ENCODE assay signal across 9 cellular contexts in the genomic region with DNA sequence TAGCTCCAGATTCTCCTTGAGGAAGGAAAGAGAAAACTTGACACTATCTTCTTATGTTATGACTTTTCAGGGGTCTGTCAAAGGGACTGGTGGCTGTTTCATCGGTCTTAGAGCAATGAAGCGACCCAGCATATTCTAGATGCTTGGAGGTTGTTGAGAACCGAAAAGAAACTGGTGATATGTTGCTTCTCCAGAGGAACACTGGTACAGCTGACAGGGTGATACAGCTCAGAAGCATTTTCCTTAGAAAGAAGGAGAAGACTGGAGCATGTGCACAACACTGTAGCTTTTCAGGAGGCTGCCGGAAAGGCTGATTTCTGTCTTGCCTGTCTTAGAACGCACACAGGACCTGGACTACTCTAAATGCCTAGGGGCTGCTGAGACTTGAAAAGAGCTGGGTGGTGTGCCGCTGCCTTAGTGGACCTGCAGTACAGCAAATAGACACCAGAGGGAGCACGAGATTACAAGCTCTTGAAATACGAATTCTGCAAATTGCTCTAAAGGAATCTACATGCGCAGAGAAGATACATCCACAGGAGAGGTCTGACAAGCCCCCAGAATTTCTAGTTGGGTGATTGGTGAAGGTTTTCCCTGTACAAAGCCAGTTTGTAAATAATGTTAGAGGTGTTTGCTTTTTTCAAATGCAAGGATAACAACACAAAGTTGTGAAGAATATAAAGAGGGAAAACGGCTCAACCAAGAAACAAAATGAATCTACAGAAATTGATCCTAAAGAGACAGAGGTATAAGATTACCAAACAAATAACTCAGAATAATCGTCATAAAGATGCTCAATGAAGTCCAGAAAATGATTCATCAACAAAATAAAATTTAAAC.
DNase-seq lines count a peak whose midpoint lies in the region; ATAC-seq, FAIRE-seq and TF ChIP-seq lines count a peak whose summit lies in the region.
"Had no signal": no experiment of that assay in that cellular context is flagged by ENCODE, and none has a peak within 500 bp of the region (broad histone marks: within the 10 kb centered on the region; RNA-seq: fewer than 3 reads in every experiment).

No MANE protein-coding gene starts in this region.

- peak in 1 of 2 experiments; percentile 39 for DNase-seq in A549 (ENCODE audit: low read depth in 1 of 2, low spot score in 1 of 2)
- peak; percentile 44 for DNase-seq in HT1080 (ENCODE audit: low read depth)
- DNase-seq in Panc1 (ENCODE audit: low read depth, low spot score): peak; percentile 27
- peak; percentile 23 for DNase-seq in astrocyte of the cerebellum (ENCODE audit: low read depth)
- DNase-seq in hippocampal formation (lab: John Stamatoyannopoulos, UW): peak; percentile 4 to 36

- H3K36me3 ChIP-seq in Panc1 (ENCODE audit: control insufficient read depth, insufficient read depth, low read length): no peaks in the 10 kb centered on the region
- H3K36me3 ChIP-seq in skeletal muscle satellite cell (ENCODE audit: insufficient read depth, low read length): no peaks in the 10 kb centered on the region

- TF ChIP-seq POLR2A in A549 (IDR thresholded peaks at IDR 0.05; ENCODE audit: low read length): no peak

- no TSS peak for BruUV-seq in Panc1 (replicated peaks; lab: Mats Ljungman, UMichigan)

- FAIRE-seq in A549 (lab: Jason Lieb, UNC): no peak
- FAIRE-seq: frontal cortex had no signal

- no peak overlapping the region for H3K4me2 ChIP-seq in A549
- H3K4me2 ChIP-seq in skeletal muscle satellite cell (ENCODE audit: low read length): peak overlapping the region; percentile 70

- peak; percentile 27 to 42; a peak in 2 of 5 replicates for TF ChIP-seq RAD21 in A549 (conservative IDR thresholded peaks at IDR 0.05 in 1 of 2, IDR thresholded peaks at IDR 0.05 in 1 of 2)

- CTCF ChIA-PET in A549 (lab: Yijun Ruan, JAX) (interaction anchor here (0.7 to 1.6 kb wide), 6 partner anchors 14 to 364 kb away, joined by 3 to 4 read pairs (median 3); no protein-coding TSS in a partner anchor), Panc1 (lab: Charles Lee) (interaction anchor here (0.6 to 1.1 kb wide), 3 partner anchors 9 to 867 kb away, joined by 3 to 4 read pairs (median 3); no protein-coding TSS in a partner anchor)

- H3K4me3 ChIP-seq in A549 (no peak overlapping the region), GM12875 (ENCODE audit: low read depth, low read length) (no peak overlapping the region), Panc1 (ENCODE audit: low read depth in 2 of 2, low read length in 2 of 2) (no peak overlapping the region), astrocyte of the cerebellum (ENCODE audit: low read depth, low read length) (no peak overlapping the region), skeletal muscle satellite cell (ENCODE audit: low read length) (no peak overlapping the region)

- H3K27me3 ChIP-seq in Panc1 (ENCODE audit: control insufficient read depth, insufficient read depth, low read length): no peaks in the 10 kb centered on the region
- no peaks in the 10 kb centered on the region for H3K27me3 ChIP-seq in skeletal muscle satellite cell (ENCODE audit: control insufficient read depth, insufficient read depth, low read length)

- H3K4me1 ChIP-seq in A549: no peaks in the 10 kb centered on the region
- H3K4me1 ChIP-seq in Panc1 (ENCODE audit: control insufficient read depth, insufficient read depth, low read length): no peaks in the 10 kb centered on the region
- no peaks in the 10 kb centered on the region for H3K4me1 ChIP-seq in skeletal muscle satellite cell (ENCODE audit: control insufficient read depth, insufficient read depth, low read length)

- H3K9ac ChIP-seq in skeletal muscle satellite cell (ENCODE audit: low read depth, low read length): no peak overlapping the region

- intact Hi-C loops in Panc1 (cut with micrococcal nuclease; ENCODE audit: unreplicated experiment): loop anchor here (5.0 kb wide), 1 partner anchor 868 kb away; no protein-coding TSS in a partner anchor

- TF ChIP-seq CTCF in A549 (IDR thresholded peaks at IDR 0.05): 0 out of 3 replicates have a peak, but pooled peaks have one; percentile 32
- TF ChIP-seq CTCF in GM12875 (IDR thresholded peaks at IDR 0.05; ENCODE audit: borderline replicate concordance, insufficient read depth, low read depth, low read length): peak; percentile 80
- TF ChIP-seq CTCF in Panc1 (IDR thresholded peaks at IDR 0.05): peak; percentile 76
- TF ChIP-seq CTCF in astrocyte of the cerebellum (IDR thresholded peaks at IDR 0.05; ENCODE audit: low read depth, low read length, missing control alignments): peak; percentile 83

- no peak for TF ChIP-seq EP300 in A549 (IDR thresholded peaks at IDR 0.05)

- in situ Hi-C loops in Panc1 (cut with HindIII; ENCODE audit: low pct_unique_long_range_greater_than_20kb, low sequenced_read_pairs) (no loop called here), astrocyte of the cerebellum (cut with HindIII; ENCODE audit: low sequenced_read_pairs) (no loop called here)

- H3K27ac ChIP-seq in A549 (no peak overlapping the region), Panc1 (ENCODE audit: low read length) (no peak overlapping the region)

- WGBS in A549 (ENCODE audit: missing lambda C conversion rate): 9% methylated on average over 11 of the region's 11 CpGs

- ATAC-seq in A549: peak in 1 of 2 experiments; percentile 31; a peak in 1 of 6 replicates
- no peak for ATAC-seq in Panc1
- no peak for ATAC-seq in HG03095 (IDR thresholded peaks at IDR 0.05; ENCODE audit: unreplicated experiment)

- POLR2A ChIA-PET in A549 (lab: Yijun Ruan, JAX) (no interaction called here), Panc1 (lab: Charles Lee) (interaction anchor here (0.5 kb wide), 1 partner anchor 860 kb away, joined by 4 read pairs; no protein-coding TSS in a partner anchor)

- H3K9me3 ChIP-seq in A549 (no peaks in the 10 kb centered on the region), Panc1 (ENCODE audit: control insufficient read depth, insufficient read depth, low read depth, low read length) (no peaks in the 10 kb centered on the region), skeletal muscle satellite cell (replicated peaks; ENCODE audit: low read length) (no peaks in the 10 kb centered on the region)

TF ChIP-seq in A549, 52 proteins besides CTCF, POLR2A, EP300 and RAD21:
- TF ChIP-seq FOSB (CRISPR knock-in tag; IDR thresholded peaks at IDR 0.05) (no peak), PHF8 (IDR thresholded peaks at IDR 0.05; ENCODE audit: borderline replicate concordance, low read depth) (no peak), GATA3 (IDR thresholded peaks at IDR 0.05; ENCODE audit: borderline replicate concordance) (no peak), SMC3 (IDR thresholded peaks at IDR 0.05) (peak; percentile 50), HOXB13 (CRISPR knock-in tag; IDR thresholded peaks at IDR 0.05; ENCODE audit: low read depth) (no peak)

Comparison
In these comparisons a context has a peak if more than half of its experiments do, and no peak if none do; other contexts are left out.
1. CTCF ChIP-seq: peak in every context shown above with its lines; median percentile 83 in astrocyte of the cerebellum; 80 in GM12875; 76 in Panc1; 32 in A549.